In the genomic region with DNA sequence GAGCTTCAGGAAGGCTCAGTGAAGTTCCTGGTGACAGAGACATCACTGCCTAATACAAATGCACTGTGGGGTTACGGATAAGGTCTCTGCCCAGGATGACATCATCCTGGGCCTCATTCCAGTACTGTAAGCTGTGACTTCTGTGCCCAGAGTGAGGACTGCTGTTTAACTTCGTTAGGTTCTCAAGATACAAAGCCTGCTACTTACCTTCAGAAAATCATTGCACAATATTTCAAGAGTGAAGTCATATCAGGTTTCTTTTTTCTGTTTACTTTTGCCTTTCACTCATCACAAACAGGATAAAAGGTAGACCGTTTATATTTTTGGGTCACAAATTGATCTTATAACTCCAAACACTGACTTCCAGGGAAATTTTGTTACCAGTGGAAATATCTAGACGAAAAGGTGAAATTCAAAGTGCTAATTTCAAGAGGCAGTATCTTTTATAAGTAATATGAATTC, we compare ENCODE assay signal across 9 cellular contexts.
DNase-seq lines count a peak whose midpoint lies in the region; ATAC-seq and TF ChIP-seq lines count a peak whose summit lies in the region.
"Had no signal": no experiment of that assay in that cellular context is flagged by ENCODE, and none has a peak within 500 bp of the region (broad histone marks: within the 10 kb centered on the region; RNA-seq: fewer than 3 reads in every experiment).

No MANE protein-coding gene starts in this region.

- no peak for TF ChIP-seq CTCF in GM12865 (IDR thresholded peaks at IDR 0.05; ENCODE audit: insufficient read depth, low read depth, low read length, missing control alignments)
- no peak for TF ChIP-seq CTCF in epithelial cell of proximal tubule (conservative IDR thresholded peaks at IDR 0.05; ENCODE audit: low read depth, low read length)
- TF ChIP-seq CTCF in parathyroid adenoma (IDR thresholded peaks at IDR 0.05), result no peak
- no peak for TF ChIP-seq CTCF in sigmoid colon (IDR thresholded peaks at IDR 0.05)

- peak overlapping the region; percentile 52 for H2AFZ ChIP-seq in parathyroid adenoma

- intact Hi-C loops in sigmoid colon (cut with DNase I), result loop anchor here (10.0 kb wide), 1 partner anchor 1462 kb away; no protein-coding TSS in a partner anchor

- no peak for TF ChIP-seq POLR2A in sigmoid colon (IDR thresholded peaks at IDR 0.05)

- H3K36me3 ChIP-seq in parathyroid adenoma (ENCODE audit: control insufficient read depth, insufficient read depth, low read length), result no peaks in the 10 kb centered on the region
- H3K36me3 ChIP-seq in sigmoid colon, result no peaks in the 10 kb centered on the region
- H3K36me3 ChIP-seq: ascending aorta had no signal

- 13 to 58% methylated on average over 4 of the region's 4 CpGs for WGBS in sigmoid colon, 2 donors

- no peak overlapping the region for H3K9ac ChIP-seq in parathyroid adenoma

- no peaks in the 10 kb centered on the region for H3K79me2 ChIP-seq in parathyroid adenoma

- ATAC-seq in HG03135 (IDR thresholded peaks at IDR 0.05; ENCODE audit: unreplicated experiment) (no peak), GM18909 (IDR thresholded peaks at IDR 0.05; ENCODE audit: poor library complexity, unreplicated experiment) (no peak)

- H3K4me2 ChIP-seq in parathyroid adenoma (ENCODE audit: low read length), result peak overlapping the region; percentile 3

- H3K27ac ChIP-seq in parathyroid adenoma (peak overlapping the region; percentile 81), sigmoid colon (peak overlapping the region in 1 of 4 donors; percentile 50)
- H3K27ac ChIP-seq: ascending aorta had no signal

- H3K4me3 ChIP-seq in GM12865 (ENCODE audit: low read depth, low read length), result no peak overlapping the region
- H3K4me3 ChIP-seq in epithelial cell of proximal tubule (ENCODE audit: low read depth, low read length), result no peak overlapping the region
- H3K4me3 ChIP-seq in parathyroid adenoma (ENCODE audit: low read depth, low read length), result peak overlapping the region; percentile 6
- no peak overlapping the region for H3K4me3 ChIP-seq in sigmoid colon
- H3K4me3 ChIP-seq: ascending aorta had no signal

- peak; percentile 53 for DNase-seq in GM12865 (ENCODE audit: low read depth)
- DNase-seq in NCI-H2196 (lab: John Stamatoyannopoulos, UW; ENCODE audit: unreplicated experiment), result peak; percentile 1
- peak; percentile 85 for DNase-seq in epithelial cell of proximal tubule (ENCODE audit: low read depth)
- no peak for DNase-seq in NCI-H1092 treated with DMSO at 0.1 percent for 48 hours (lab: John Stamatoyannopoulos, UW)
- no peak for DNase-seq in sigmoid colon

- H3K9me3 ChIP-seq in parathyroid adenoma (ENCODE audit: control insufficient read depth, low read length), result no peaks in the 10 kb centered on the region
- H3K9me3 ChIP-seq in sigmoid colon, result no peaks in the 10 kb centered on the region
- H3K9me3 ChIP-seq: ascending aorta had no signal

- TF ChIP-seq EP300 in sigmoid colon (IDR thresholded peaks at IDR 0.05), result no peak

- H3K27me3 ChIP-seq in parathyroid adenoma (ENCODE audit: control insufficient read depth, insufficient read depth, low read length), result no peaks in the 10 kb centered on the region
- no peaks in the 10 kb centered on the region for H3K27me3 ChIP-seq in sigmoid colon
- H3K27me3 ChIP-seq: ascending aorta had no signal

- H3K4me1 ChIP-seq in parathyroid adenoma, result peaks cover 42% of the 10 kb centered on the region
- peaks cover 0 to 18% (median 11%) of the 10 kb centered on the region in 4 donors for H3K4me1 ChIP-seq in sigmoid colon
- H3K4me1 ChIP-seq: ascending aorta had no signal

Comparison
In these comparisons a context has a peak if more than half of its experiments do, and no peak if none do; other contexts are left out.
1. DNase-seq: peak in GM12865 (single experiment), NCI-H2196 (single experiment) and epithelial cell of proximal tubule (single experiment); none in NCI-H1092 treated with DMSO at 0.1 percent for 48 hours (single experiment) and sigmoid colon (single experiment).